23 cellular contexts compared by ENCODE assay signal in the genomic region with DNA sequence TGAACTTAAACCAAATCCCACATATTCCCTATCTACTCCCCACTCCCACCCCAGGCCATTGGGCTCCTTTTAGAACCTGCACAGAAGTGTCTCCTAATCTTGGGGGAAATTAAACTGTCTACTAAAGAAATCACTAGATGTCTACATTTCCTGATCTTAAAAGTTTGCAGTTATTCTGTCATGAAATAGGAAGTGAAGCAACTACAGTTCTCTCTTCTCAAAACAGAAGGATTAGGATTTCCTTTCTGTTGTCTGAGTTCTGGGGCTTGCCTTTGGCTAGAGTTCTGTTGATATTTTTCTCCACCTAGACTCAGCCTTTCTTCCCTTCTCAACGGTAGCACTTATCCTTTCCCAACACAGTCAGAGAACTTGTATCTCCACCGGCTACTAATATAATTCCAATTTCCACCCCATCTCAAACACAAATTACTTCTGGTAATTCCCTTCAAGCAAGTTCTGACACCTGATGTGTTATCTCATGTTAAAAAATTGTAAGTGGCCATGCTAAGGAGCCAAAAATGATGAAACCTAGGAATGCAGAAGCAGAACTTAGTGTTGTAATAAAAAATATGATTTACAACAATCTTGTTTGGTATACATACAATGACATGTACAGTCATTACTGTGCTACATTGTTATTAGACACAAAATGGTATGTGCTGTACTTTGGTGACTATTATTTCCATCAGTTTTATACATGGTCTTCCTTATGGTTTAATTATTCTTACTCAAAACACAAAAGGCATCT. TPM values are rescaled to one million over a fixed set of nuclear protein-coding genes. Genes with fewer than 3 reads are reported as not detected.
"Had no signal": no experiment of that assay in that cellular context is flagged by ENCODE, and none has a peak within 500 bp of the region (broad histone marks: within the 10 kb centered on the region; RNA-seq: fewer than 3 reads in every experiment).

No MANE protein-coding gene starts in this region.

- H3K4me1 ChIP-seq: adrenal gland, sigmoid colon, upper lobe of left lung had no signal

- DNase-seq: activated CD4-positive, alpha-beta T cell treated with anti-CD3 and anti-CD28 coated beads, Interleukin-2, amount 50 U/mL, for 1 hour; activated naive CD4-positive, alpha-beta T cell treated with anti-CD3 and anti-CD28 coated beads, Interleukin-2, amount 50 U/mL, for 16 hours; activated T-cell treated with anti-CD3 and anti-CD28 coated beads for 4 hours; adrenal gland; central memory CD4-positive, alpha-beta T cell; effector memory CD8-positive, alpha-beta T cell; hippocampal formation; left colon; naive thymus-derived CD8-positive, alpha-beta T cell; occipital lobe; sigmoid colon; stimulated activated CD4-positive, alpha-beta T cell treated with anti-CD3 and anti-CD28 coated beads, Interleukin-4, amount 100 ng/mL, for 1 hour; stimulated activated CD8-positive, alpha-beta memory T cell treated with anti-CD3 and anti-CD28 coated beads, Interleukin-4, amount 100 ng/mL, for 48 hours; stimulated activated naive CD8-positive, alpha-beta T cell treated with anti-CD3 and anti-CD28 coated beads, Interleukin-15, Interleukin-2, amounts not matched to agents 100 U/mL and 50 U/mL, for 24 hours; T-helper 2 cell; upper lobe of left lung had no signal

- H3K36me3 ChIP-seq: adrenal gland, sigmoid colon, upper lobe of left lung had no signal

- H3K4me3 Mint-ChIP-seq: effector memory CD8-positive, alpha-beta T cell; naive thymus-derived CD8-positive, alpha-beta T cell had no signal

- H3K27me3 Mint-ChIP-seq: effector memory CD8-positive, alpha-beta T cell had no signal

- ATAC-seq: effector memory CD8-positive, alpha-beta T cell; left colon; naive thymus-derived CD8-positive, alpha-beta T cell; stimulated activated naive CD8-positive, alpha-beta T cell treated with anti-CD3 and anti-CD28 coated beads, Interleukin-15, Interleukin-2, amounts not matched to agents 100 U/mL and 50 U/mL, for 24 hours had no signal

- H3K27ac ChIP-seq: sigmoid colon had no signal

- H3K4me3 ChIP-seq: adrenal gland, coronary artery, sigmoid colon, upper lobe of left lung had no signal

- H3K4me1 Mint-ChIP-seq: naive thymus-derived CD8-positive, alpha-beta T cell had no signal

- H3K9me3 ChIP-seq: adrenal gland, sigmoid colon, upper lobe of left lung had no signal

- H3K27ac Mint-ChIP-seq: activated T-helper 2 cell treated with anti-CD3 and anti-CD28 coated beads, Interferon-gamma antibody, Interleukin-2, Interleukin-4, amounts not matched to agents 10 μg/mL and 5 μg/mL and 100 μg/mL, durations not matched to agents 14 hours and 24 hours and 36 hours; effector memory CD8-positive, alpha-beta T cell; naive thymus-derived CD8-positive, alpha-beta T cell had no signal

- H3K27me3 ChIP-seq: adrenal gland, sigmoid colon, upper lobe of left lung had no signal

RNA-seq across cellular contexts. Expression of a gene that starts 12.1 kb away (rescaled TPM):
- total RNA-seq: activated CD8-positive, alpha-beta memory T cell treated with anti-CD3 and anti-CD28 coated beads for 36 hours; activated T-helper 2 cell treated with anti-CD3 and anti-CD28 coated beads, Interferon-gamma antibody, Interleukin-2, Interleukin-4, amounts not matched to agents 10 μg/mL and 5 μg/mL and 100 μg/mL, durations not matched to agents 14 hours and 24 hours and 36 hours; adrenal gland; epithelial cell of proximal tubule; left colon; lung microvascular endothelial cell; mononuclear cell; naive thymus-derived CD8-positive, alpha-beta T cell; sigmoid colon; temporal lobe; upper lobe of left lung had no signal
- polyA plus RNA-seq: adrenal gland; naive thymus-derived CD8-positive, alpha-beta T cell; sigmoid colon had no signal

RNA-seq across cellular contexts. Expression of a gene that starts 18.5 kb away (rescaled TPM):
- total RNA-seq: activated CD8-positive, alpha-beta memory T cell treated with anti-CD3 and anti-CD28 coated beads for 36 hours; activated T-helper 2 cell treated with anti-CD3 and anti-CD28 coated beads, Interferon-gamma antibody, Interleukin-2, Interleukin-4, amounts not matched to agents 10 μg/mL and 5 μg/mL and 100 μg/mL, durations not matched to agents 14 hours and 24 hours and 36 hours; epithelial cell of proximal tubule; lung microvascular endothelial cell; occipital lobe; temporal lobe had no signal
- polyA plus RNA-seq: naive thymus-derived CD8-positive, alpha-beta T cell had no signal

RNA-seq across cellular contexts. Expression of a gene that starts 45.3 kb away (rescaled TPM):
- total RNA-seq: activated CD8-positive, alpha-beta memory T cell treated with anti-CD3 and anti-CD28 coated beads for 36 hours; activated T-helper 2 cell treated with anti-CD3 and anti-CD28 coated beads, Interferon-gamma antibody, Interleukin-2, Interleukin-4, amounts not matched to agents 10 μg/mL and 5 μg/mL and 100 μg/mL, durations not matched to agents 14 hours and 24 hours and 36 hours; adrenal gland; epithelial cell of proximal tubule; left colon; lung microvascular endothelial cell; naive thymus-derived CD8-positive, alpha-beta T cell; occipital lobe; sigmoid colon; temporal lobe; upper lobe of left lung had no signal
- polyA plus RNA-seq: adrenal gland; naive thymus-derived CD8-positive, alpha-beta T cell; sigmoid colon had no signal
